8 cellular contexts compared by ENCODE assay signal in genomic region chr16:66696669-66697630, GRCh38. TPM values are rescaled to one million over a fixed set of nuclear protein-coding genes. Genes with fewer than 3 reads are reported as not detected.
A peak's percentile ranks its signal among the peaks of the same experiment; 100 is the strongest.
DNase-seq lines count a peak whose midpoint lies in the region; ATAC-seq and TF ChIP-seq lines count a peak whose summit lies in the region.

TSS of gene CMTM4 (minus strand) at chr16:66696743. CDS start at chr16:66696525, 218 bp downstream.

- peak; percentile 90 for ATAC-seq in HCT116

- POLR2A ChIA-PET in HCT116 (lab: Charles Lee), result no interaction called here

- TF ChIP-seq EP300 in transverse colon (IDR thresholded peaks at IDR 0.05; ENCODE audit: low read depth), result no peak

- H3K27ac ChIP-seq in HCT116 (ENCODE audit: low read depth, low read length) (peak within 1 kb of the TSS; percentile 89), left ventricle myocardium inferior (replicated peaks) (peak within 1 kb of the TSS; percentile 77), transverse colon (peak within 1 kb of the TSS; percentile 87 to 92 (median 89))

- in situ Hi-C loops in transverse colon (cut with MboI; ENCODE audit: low pct_ligation_motif_present in 1 of 4, low pct_unique_long_range_greater_than_20kb in 1 of 4, low sequenced_read_pairs in 3 of 4), result no loop called here

- peak in 2 of 3 experiments; percentile 19 to 36; a peak in 4 of 6 replicates for TF ChIP-seq CTCF in HCT116 (IDR thresholded peaks at IDR 0.05 in 2 of 3, conservative IDR thresholded peaks at IDR 0.05 in 1 of 3; ENCODE audit: borderline replicate concordance in 1 of 3, insufficient read depth in 1 of 3, low read depth in 2 of 3, low read length in 2 of 3)
- TF ChIP-seq CTCF in left ventricle myocardium inferior (IDR thresholded peaks at IDR 0.05; ENCODE audit: borderline replicate concordance), result peak; percentile 37
- peak; percentile 37 for TF ChIP-seq CTCF in progenitor cell of endocrine pancreas (IDR thresholded peaks at IDR 0.05; ENCODE audit: unreplicated experiment)
- peak in 1 of 5 experiments; percentile 21 for TF ChIP-seq CTCF in transverse colon (IDR thresholded peaks at IDR 0.05)

- no peak for TF ChIP-seq RAD21 in HCT116 (IDR thresholded peaks at IDR 0.05; ENCODE audit: low read depth)

- H3K36me3 ChIP-seq in HCT116 (ENCODE audit: control insufficient read depth in 1 of 2, insufficient read depth in 2 of 2, low read length in 2 of 2) (no peaks in the 10 kb centered on the region), left ventricle myocardium inferior (no peaks in the 10 kb centered on the region), transverse colon (no peaks in the 10 kb centered on the region)

- H3K27ac Mint-ChIP-seq in T-helper 1 cell treated with Interleukin-12 subunit alpha and Interleukin-12 subunit beta and Interleukin-4 antibody, amounts not matched to agents 30 μg/mL and 1 μg/mL, for 36 hours, result no peak within 1 kb of the TSS
- H3K27ac Mint-ChIP-seq in progenitor cell of endocrine pancreas, result peak within 1 kb of the TSS; percentile 89

- H3K4me3 ChIP-seq in HCT116 (replicated peaks in 1 of 2; ENCODE audit: low read depth in 1 of 2, low read length in 2 of 2) (peak within 1 kb of the TSS; percentile 83 to 88), left ventricle myocardium inferior (peak within 1 kb of the TSS; percentile 72), transverse colon (peak within 1 kb of the TSS; percentile 68 to 86 (median 76))

- H3K4me1 Mint-ChIP-seq in T-helper 1 cell treated with Interleukin-12 subunit alpha and Interleukin-12 subunit beta and Interleukin-4 antibody, amounts not matched to agents 30 μg/mL and 1 μg/mL, for 36 hours (ENCODE audit: low read depth), result peaks cover 8% of the 10 kb centered on the region
- peaks cover 18% of the 10 kb centered on the region for H3K4me1 Mint-ChIP-seq in progenitor cell of endocrine pancreas (ENCODE audit: low read depth)

- WGBS in transverse colon (ENCODE audit: low coverage in 1 of 2), 2 donors, result 7 to 17% methylated on average over 5 to 50 of the region's 84 CpGs

- peak within 1 kb of the TSS; percentile 73 for H3K9ac ChIP-seq in HCT116 (ENCODE audit: low read length)

- peaks cover 42% of the 10 kb centered on the region for H3K79me2 ChIP-seq in HCT116 (ENCODE audit: insufficient read depth, low read length)

- H2AFZ ChIP-seq in HCT116 (ENCODE audit: low read depth, low read length, poor library complexity, severe bottlenecking), result peak within 1 kb of the TSS; percentile 94

- H3K4me1 ChIP-seq in HCT116 (ENCODE audit: control insufficient read depth in 1 of 2, insufficient read depth in 2 of 2, low read length in 2 of 2), result peaks cover 6 to 20% of the 10 kb centered on the region in 2 experiments; a peak in 3 of 4 replicates
- peaks cover 22% of the 10 kb centered on the region for H3K4me1 ChIP-seq in left ventricle myocardium inferior
- peaks cover 4 to 39% (median 24%) of the 10 kb centered on the region in 4 donors for H3K4me1 ChIP-seq in transverse colon

- peaks cover 5% of the 10 kb centered on the region for H3K36me3 Mint-ChIP-seq in T-helper 1 cell treated with Interleukin-12 subunit alpha and Interleukin-12 subunit beta and Interleukin-4 antibody, amounts not matched to agents 30 μg/mL and 1 μg/mL, for 36 hours (ENCODE audit: low read depth)
- H3K36me3 Mint-ChIP-seq in progenitor cell of endocrine pancreas (ENCODE audit: insufficient read depth), result peaks cover 2% of the 10 kb centered on the region

- H3K9me2 ChIP-seq in HCT116 (ENCODE audit: insufficient read depth), result no peaks in the 10 kb centered on the region

- intact Hi-C loops in HCT116 (cut with micrococcal nuclease), result no loop called here
- intact Hi-C loops in left ventricle myocardium inferior (cut with micrococcal nuclease), result no loop called here
- intact Hi-C loops in transverse colon (cut with DNase I; ENCODE audit: low total_unique reads), result no loop called here

- DNase-seq in GM04504 (ENCODE audit: low read depth) (peak; percentile 80), HCT116 (ENCODE audit: low read depth, low spot score) (peak; percentile 57), MV-4-11 (lab: John Stamatoyannopoulos, UW) (peak; percentile 56), amniotic stem cell (lab: John Stamatoyannopoulos, UW) (peak; percentile 65), left ventricle myocardium inferior (peak; percentile 86), progenitor cell of endocrine pancreas (ENCODE audit: low spot score, unreplicated experiment) (peak; percentile 79), transverse colon (peak; percentile 90)

- peak within 1 kb of the TSS; percentile 65 for H3K4me3 Mint-ChIP-seq in T-helper 1 cell treated with Interleukin-12 subunit alpha and Interleukin-12 subunit beta and Interleukin-4 antibody, amounts not matched to agents 30 μg/mL and 1 μg/mL, for 36 hours
- peak within 1 kb of the TSS; percentile 82 for H3K4me3 Mint-ChIP-seq in progenitor cell of endocrine pancreas (ENCODE audit: low read depth)

- H3K4me2 ChIP-seq in HCT116 (ENCODE audit: low read length), result peak within 1 kb of the TSS; percentile 98

- H3K27me3 Mint-ChIP-seq in T-helper 1 cell treated with Interleukin-12 subunit alpha and Interleukin-12 subunit beta and Interleukin-4 antibody, amounts not matched to agents 30 μg/mL and 1 μg/mL, for 36 hours (ENCODE audit: low read depth), result peaks cover 56% of the 10 kb centered on the region
- H3K27me3 Mint-ChIP-seq in progenitor cell of endocrine pancreas, result peaks cover 9% of the 10 kb centered on the region

- no peaks in the 10 kb centered on the region; the same call in 1 of the 2 replicates for H4K20me1 ChIP-seq in HCT116 (ENCODE audit: insufficient read depth)

- CTCF ChIA-PET in HCT116 (lab: Charles Lee), result interaction anchor here (1.5 to 2.9 kb wide), 2 partner anchors 46 to 89 kb away, joined by 7 to 10 read pairs; no protein-coding TSS in a partner anchor

- TF ChIP-seq POLR2A in HCT116 (IDR thresholded peaks at IDR 0.05; ENCODE audit: borderline replicate concordance, extremely low read depth, insufficient read depth, insufficient read length), result peak; percentile 36
- peak; percentile 65 for TF ChIP-seq POLR2A in transverse colon (IDR thresholded peaks at IDR 0.05)

- BruUV-seq in HCT116 (replicated peaks; lab: Mats Ljungman, UMichigan), result TSS peak; percentile 67

- H3K27me3 ChIP-seq in HCT116 (ENCODE audit: insufficient read depth, low read length) (no peaks in the 10 kb centered on the region), left ventricle myocardium inferior (ENCODE audit: low read depth) (no peaks in the 10 kb centered on the region), transverse colon (no peaks in the 10 kb centered on the region)

- no peaks in the 10 kb centered on the region for H3K9me3 Mint-ChIP-seq in T-helper 1 cell treated with Interleukin-12 subunit alpha and Interleukin-12 subunit beta and Interleukin-4 antibody, amounts not matched to agents 30 μg/mL and 1 μg/mL, for 36 hours
- no peaks in the 10 kb centered on the region for H3K9me3 Mint-ChIP-seq in progenitor cell of endocrine pancreas (ENCODE audit: low read depth)

- H3K9me3 ChIP-seq in HCT116 (ENCODE audit: control insufficient read depth in 1 of 2, insufficient read depth in 1 of 2, low read depth in 1 of 2, low read length in 2 of 2) (no peaks in the 10 kb centered on the region), left ventricle myocardium inferior (replicated peaks) (no peaks in the 10 kb centered on the region), transverse colon (no peaks in the 10 kb centered on the region)

- RAD21 ChIA-PET in HCT116 (lab: Charles Lee; ENCODE audit: low non-redundant PET in 1 of 2, low total read pairs in 2 of 2, uncharacterized antibody in 2 of 2, unreplicated experiment in 2 of 2), result no interaction called here

TF ChIP-seq in HCT116, 20 proteins besides CTCF, POLR2A, EP300 and RAD21 (continues in another document):
- no peak for TF ChIP-seq REST (IDR thresholded peaks at IDR 0.05; ENCODE audit: low read depth)
- no peak for TF ChIP-seq ATF3 (IDR thresholded peaks at IDR 0.05)
- TF ChIP-seq SRF (IDR thresholded peaks at IDR 0.05; ENCODE audit: low read depth), result no peak
- TF ChIP-seq MAX (IDR thresholded peaks at IDR 0.05), result peak; percentile 45
- no peak for TF ChIP-seq FOSL1 (IDR thresholded peaks at IDR 0.05; ENCODE audit: low read depth)
- no peak for TF ChIP-seq SIN3A (IDR thresholded peaks at IDR 0.05; ENCODE audit: low read depth)
- TF ChIP-seq CEBPB (IDR thresholded peaks at IDR 0.05; ENCODE audit: low read depth), result no peak
- TF ChIP-seq POLR2AphosphoS5 (IDR thresholded peaks at IDR 0.05; ENCODE audit: low read depth, low read length), result peak; percentile 75

RNA-seq across cellular contexts. Expression of gene CMTM4, which starts in this region (rescaled TPM):
- total RNA-seq in HCT116 (2021; ENCODE audit: unreplicated experiment), result 77.8 TPM
- polyA plus RNA-seq in HCT116 (2012), result 35.7 and 42.5 TPM in 2 replicates
- 11.3 TPM for total RNA-seq in left ventricle myocardium inferior
- total RNA-seq in progenitor cell of endocrine pancreas, result 80.9 and 82.3 TPM in 2 replicates
- 100 to 1,000 TPM in 3 of 4 donors, 10 to 100 TPM in 1; 77.0 to 167 (median 163) TPM for total RNA-seq in transverse colon

Comparison
In these comparisons a context has a peak if more than half of its experiments do, and no peak if none do; other contexts are left out.
1. Peak in every context shown above with its lines: DNase-seq, ATAC-seq, H3K4me3 ChIP-seq and H3K27ac ChIP-seq.